8 cellular contexts compared by ENCODE assay signal in genomic region chr5:117740268-117740667, GRCh38.
"Had no signal": no experiment of that assay in that cellular context is flagged by ENCODE, and none has a peak within 500 bp of the region (broad histone marks: within the 10 kb centered on the region; RNA-seq: fewer than 3 reads in every experiment).

No MANE protein-coding gene starts in this region.

- H3K9ac ChIP-seq: GM23248 had no signal

- H3K9me3 Mint-ChIP-seq: HFFc6 had no signal

- H3K36me3 ChIP-seq: HAP-1 had no signal

- DNase-seq: GM23248, GOT3, H7, HFFc6 had no signal

- H3K27ac ChIP-seq: GM23248, HL-60 had no signal

- H3K4me1 ChIP-seq: HAP-1 had no signal

- FAIRE-seq: HepG2 had no signal

- H3K27ac Mint-ChIP-seq: HFFc6, IgD-negative memory B cell had no signal

- H3K9me3 ChIP-seq: HAP-1 had no signal

- H3K4me3 Mint-ChIP-seq: HFFc6, IgD-negative memory B cell had no signal

- H3K27me3 Mint-ChIP-seq: IgD-negative memory B cell had no signal

- H3K4me1 Mint-ChIP-seq: IgD-negative memory B cell had no signal

- H2AFZ ChIP-seq: GM23248 had no signal

- H3K36me3 Mint-ChIP-seq: IgD-negative memory B cell had no signal

- H3K4me3 ChIP-seq: GM23248, HAP-1 had no signal
